Comparison of ENCODE assay signal across 9 cellular contexts in genomic region chr5:5141625-5142527, GRCh38. TPM values are rescaled to one million over a fixed set of nuclear protein-coding genes. Genes with fewer than 3 reads are reported as not detected.
DNase-seq lines count a peak whose midpoint lies in the region; ATAC-seq and TF ChIP-seq lines count a peak whose summit lies in the region.
"Had no signal": no experiment of that assay in that cellular context is flagged by ENCODE, and none has a peak within 500 bp of the region (broad histone marks: within the 10 kb centered on the region; RNA-seq: fewer than 3 reads in every experiment).

No MANE protein-coding gene starts in this region.

- no peak overlapping the region for H3K27ac Mint-ChIP-seq in activated T-helper 1 cell treated with anti-CD3 and anti-CD28 coated beads, Interleukin-12 subunit alpha, Interleukin-12 subunit beta, Interleukin-2, Interleukin-4 antibody, amounts not matched to agents 30 ng/mL and 10 ng/mL and 1 ng/mL, durations not matched to agents 14 hours and 24 hours and 36 hours

- H3K4me3 ChIP-seq in HUES48 (ENCODE audit: low read depth, low read length), result peak overlapping the region; percentile 78
- no peak overlapping the region for H3K4me3 ChIP-seq in NT2/D1 (ENCODE audit: insufficient read length, low read depth)
- H3K4me3 ChIP-seq in gastroesophageal sphincter, result peak overlapping the region in 1 of 2 donors; percentile 44
- no peak overlapping the region for H3K4me3 ChIP-seq in retinal pigment epithelial cell (ENCODE audit: low read length)
- H3K4me3 ChIP-seq in H7 (ENCODE audit: insufficient read depth, low read depth, low read length), result no peak overlapping the region; the same call in 1 of the 2 replicates
- H3K4me3 ChIP-seq: BLaER1 treated with 17β-estradiol and CSF1 and Interleukin-3, amounts not matched to agents 10 nM and 100 nM had no signal

- peak; percentile 12 for DNase-seq in NK-92 treated with Interleukin-12 subunit alpha and Interleukin-12 subunit beta, amount 100 ng/mL, for 24 hours (lab: John Stamatoyannopoulos, UW)
- DNase-seq in NK-92 (lab: John Stamatoyannopoulos, UW; ENCODE audit: unreplicated experiment), result no peak
- peak; percentile 48 for DNase-seq in NT2/D1 (ENCODE audit: low read depth, low spot score)
- DNase-seq in activated T-helper 1 cell treated with anti-CD3 and anti-CD28 coated beads, Interleukin-12 subunit alpha, Interleukin-12 subunit beta, Interleukin-2, Interleukin-4 antibody, amounts not matched to agents 30 ng/mL and 10 ng/mL and 1 ng/mL, durations not matched to agents 14 hours and 24 hours and 36 hours (ENCODE audit: low spot score), result peak; percentile 4
- peak; percentile 19 for DNase-seq in retinal pigment epithelial cell (ENCODE audit: low read depth)
- no peak for DNase-seq in H7

- H3K27me3 ChIP-seq in HUES48 (ENCODE audit: control insufficient read depth, insufficient read depth, low read length), result peaks cover 21% of the 10 kb centered on the region
- peaks cover 26% of the 10 kb centered on the region for H3K27me3 ChIP-seq in NT2/D1 (ENCODE audit: insufficient read depth, insufficient read length)
- H3K27me3 ChIP-seq in gastroesophageal sphincter, result peaks cover 62% of the 10 kb centered on the region
- H3K27me3 ChIP-seq in H7 (ENCODE audit: control insufficient read depth, insufficient read depth, low read length), result peaks cover 14% of the 10 kb centered on the region

- intact Hi-C loops in activated T-helper 1 cell treated with anti-CD3 and anti-CD28 coated beads, Interleukin-12 subunit alpha, Interleukin-12 subunit beta, Interleukin-2, Interleukin-4 antibody, amounts not matched to agents 30 ng/mL and 10 ng/mL and 1 ng/mL, durations not matched to agents 14 hours and 24 hours and 36 hours (cut with micrococcal nuclease), result loop anchor here (1.0 kb wide), 1 partner anchor 279 kb away; no protein-coding TSS in a partner anchor

- peaks cover 19% of the 10 kb centered on the region for H3K27me3 Mint-ChIP-seq in activated T-helper 1 cell treated with anti-CD3 and anti-CD28 coated beads, Interleukin-12 subunit alpha, Interleukin-12 subunit beta, Interleukin-2, Interleukin-4 antibody, amounts not matched to agents 30 ng/mL and 10 ng/mL and 1 ng/mL, durations not matched to agents 14 hours and 24 hours and 36 hours (ENCODE audit: insufficient read depth)

- TF ChIP-seq EP300 in gastroesophageal sphincter (IDR thresholded peaks at IDR 0.05), result no peak

- no peaks in the 10 kb centered on the region for H3K36me3 Mint-ChIP-seq in activated T-helper 1 cell treated with anti-CD3 and anti-CD28 coated beads, Interleukin-12 subunit alpha, Interleukin-12 subunit beta, Interleukin-2, Interleukin-4 antibody, amounts not matched to agents 30 ng/mL and 10 ng/mL and 1 ng/mL, durations not matched to agents 14 hours and 24 hours and 36 hours (ENCODE audit: low read depth)

- H3K9me3 Mint-ChIP-seq in activated T-helper 1 cell treated with anti-CD3 and anti-CD28 coated beads, Interleukin-12 subunit alpha, Interleukin-12 subunit beta, Interleukin-2, Interleukin-4 antibody, amounts not matched to agents 30 ng/mL and 10 ng/mL and 1 ng/mL, durations not matched to agents 14 hours and 24 hours and 36 hours, result no peaks in the 10 kb centered on the region

- H3K4me1 Mint-ChIP-seq in activated T-helper 1 cell treated with anti-CD3 and anti-CD28 coated beads, Interleukin-12 subunit alpha, Interleukin-12 subunit beta, Interleukin-2, Interleukin-4 antibody, amounts not matched to agents 30 ng/mL and 10 ng/mL and 1 ng/mL, durations not matched to agents 14 hours and 24 hours and 36 hours (ENCODE audit: low read depth), result peaks cover 5% of the 10 kb centered on the region

- H3K36me3 ChIP-seq in HUES48 (ENCODE audit: control insufficient read depth, insufficient read depth, low read length), result peaks cover 10% of the 10 kb centered on the region
- H3K36me3 ChIP-seq in NT2/D1 (ENCODE audit: insufficient read depth, insufficient read length, low read length), result no peaks in the 10 kb centered on the region
- no peaks in the 10 kb centered on the region for H3K36me3 ChIP-seq in gastroesophageal sphincter
- peaks cover 2% of the 10 kb centered on the region; the same call in 1 of the 2 replicates for H3K36me3 ChIP-seq in H7 (replicated peaks; ENCODE audit: control insufficient read depth, insufficient read depth, low read length)
- H3K36me3 ChIP-seq: BLaER1 treated with 17β-estradiol and CSF1 and Interleukin-3, amounts not matched to agents 10 nM and 100 nM had no signal

- TF ChIP-seq CTCF in gastroesophageal sphincter (IDR thresholded peaks at IDR 0.05), result peak in 3 of 4 experiments; percentile 71 to 80 (median 72)
- peak; percentile 61 for TF ChIP-seq CTCF in retinal pigment epithelial cell (conservative IDR thresholded peaks at IDR 0.05; ENCODE audit: low read depth, low read length)

- ATAC-seq in gastroesophageal sphincter, result no peak

- H3K9me3 ChIP-seq in HUES48 (ENCODE audit: control insufficient read depth, insufficient read depth, low read length), result no peaks in the 10 kb centered on the region
- no peaks in the 10 kb centered on the region for H3K9me3 ChIP-seq in NT2/D1 (ENCODE audit: insufficient read depth, low read length)
- no peaks in the 10 kb centered on the region for H3K9me3 ChIP-seq in gastroesophageal sphincter

- H3K9ac ChIP-seq in HUES48 (ENCODE audit: low read depth, low read length), result no peak overlapping the region
- H3K9ac ChIP-seq in NT2/D1 (ENCODE audit: insufficient read length, low read depth), result no peak overlapping the region
- H3K9ac ChIP-seq: BLaER1 treated with 17β-estradiol and CSF1 and Interleukin-3, amounts not matched to agents 10 nM and 100 nM had no signal

- no peak for TF ChIP-seq POLR2A in gastroesophageal sphincter (IDR thresholded peaks at IDR 0.05)

- H3K27ac ChIP-seq in HUES48 (ENCODE audit: low read depth, low read length), result no peak overlapping the region
- H3K27ac ChIP-seq in gastroesophageal sphincter, result no peak overlapping the region
- H3K27ac ChIP-seq: BLaER1 treated with 17β-estradiol and CSF1 and Interleukin-3, amounts not matched to agents 10 nM and 100 nM had no signal

- H3K4me1 ChIP-seq in HUES48 (ENCODE audit: control insufficient read depth, insufficient read depth, low read length), result peaks cover 6% of the 10 kb centered on the region
- peaks cover 3% of the 10 kb centered on the region for H3K4me1 ChIP-seq in NT2/D1 (ENCODE audit: insufficient read depth, insufficient read length)
- H3K4me1 ChIP-seq in gastroesophageal sphincter, result peaks cover 0 to 24% (median 14%) of the 10 kb centered on the region in 3 donors

- 12 to 28% methylated on average over 4 to 6 of the region's 6 CpGs for WGBS in gastroesophageal sphincter (ENCODE audit: low coverage in 1 of 2), 2 donors

- H3K4me3 Mint-ChIP-seq in activated T-helper 1 cell treated with anti-CD3 and anti-CD28 coated beads, Interleukin-12 subunit alpha, Interleukin-12 subunit beta, Interleukin-2, Interleukin-4 antibody, amounts not matched to agents 30 ng/mL and 10 ng/mL and 1 ng/mL, durations not matched to agents 14 hours and 24 hours and 36 hours, result no peak overlapping the region

RNA-seq across cellular contexts. Expression of gene ADAMTS16, which starts 1.7 kb away (rescaled TPM):
- not detected in 2 replicates for total RNA-seq in activated T-helper 1 cell treated with anti-CD3 and anti-CD28 coated beads, Interleukin-12 subunit alpha, Interleukin-12 subunit beta, Interleukin-2, Interleukin-4 antibody, amounts not matched to agents 30 ng/mL and 10 ng/mL and 1 ng/mL, durations not matched to agents 14 hours and 24 hours and 36 hours
- under 1 TPM in 2 of 4 donors, not detected in 2; 0.27 to 0.94 TPM for total RNA-seq in gastroesophageal sphincter
- 12.3 and 15.1 TPM in 2 replicates for total RNA-seq in H7 (2014; rRNA removed; shearing (Covaris generic))

Comparison
In these comparisons a context has a peak if more than half of its experiments do, and no peak if none do; other contexts are left out.
1. DNase-seq: peak in NK-92 treated with Interleukin-12 subunit alpha and Interleukin-12 subunit beta, amount 100 ng/mL, for 24 hours (single experiment), NT2/D1 (single experiment), activated T-helper 1 cell treated with anti-CD3 and anti-CD28 coated beads, Interleukin-12 subunit alpha, Interleukin-12 subunit beta, Interleukin-2, Interleukin-4 antibody, amounts not matched to agents 30 ng/mL and 10 ng/mL and 1 ng/mL, durations not matched to agents 14 hours and 24 hours and 36 hours (single experiment) and retinal pigment epithelial cell (single experiment); none in NK-92 (single experiment) and H7 (single experiment).